ENCODE assay signal across 14 cellular contexts in genomic region chr4:78622253-78622979, GRCh38.
DNase-seq lines count a peak whose midpoint lies in the region; ATAC-seq, FAIRE-seq and TF ChIP-seq lines count a peak whose summit lies in the region.
"Had no signal": no experiment of that assay in that cellular context is flagged by ENCODE, and none has a peak within 500 bp of the region (broad histone marks: within the 10 kb centered on the region; RNA-seq: fewer than 3 reads in every experiment).

No MANE protein-coding gene starts in this region.

- H3K27me3 ChIP-seq in osteoblast (ENCODE audit: insufficient read depth, low read length) (no peaks in the 10 kb centered on the region), ascending aorta (no peaks in the 10 kb centered on the region), suprapubic skin (no peaks in the 10 kb centered on the region)
- H3K27me3 ChIP-seq: thyroid gland had no signal

- H3K4me3 ChIP-seq in epithelial cell of proximal tubule (ENCODE audit: low read depth, low read length) (no peak overlapping the region), osteoblast (ENCODE audit: insufficient read depth, low read length) (no peak overlapping the region), ascending aorta (no peak overlapping the region), suprapubic skin (no peak overlapping the region)
- H3K4me3 ChIP-seq: lower lobe of right lung, thyroid gland had no signal

- intact Hi-C loops in ascending aorta (cut with DNase I): no loop called here

- H3K4me2 ChIP-seq in osteoblast (ENCODE audit: insufficient read depth, low read length): peak overlapping the region; percentile 11

- no peaks in the 10 kb centered on the region for H3K9me3 ChIP-seq in osteoblast (ENCODE audit: low read depth, low read length)
- no peaks in the 10 kb centered on the region for H3K9me3 ChIP-seq in ascending aorta
- H3K9me3 ChIP-seq in suprapubic skin: no peaks in the 10 kb centered on the region
- H3K9me3 ChIP-seq: lower lobe of right lung, thyroid gland had no signal

- no peak for ATAC-seq in HG03175 (IDR thresholded peaks at IDR 0.05; ENCODE audit: unreplicated experiment)

- no peak for TF ChIP-seq EP300 in suprapubic skin (IDR thresholded peaks at IDR 0.05)

- H3K27ac ChIP-seq in osteoblast (ENCODE audit: low read depth, low read length) (peak overlapping the region; percentile 15), ascending aorta (no peak overlapping the region), suprapubic skin (no peak overlapping the region)
- H3K27ac ChIP-seq: lower lobe of right lung, thyroid gland had no signal

- 80% methylated on average over 6 of the region's 6 CpGs for WGBS in suprapubic skin

- no peaks in the 10 kb centered on the region for H4K20me1 ChIP-seq in osteoblast (ENCODE audit: insufficient read depth, low read length)

- peaks cover 10% of the 10 kb centered on the region for H3K4me1 ChIP-seq in osteoblast (ENCODE audit: insufficient read depth, low read length)
- no peaks in the 10 kb centered on the region for H3K4me1 ChIP-seq in ascending aorta
- peaks cover 5% of the 10 kb centered on the region for H3K4me1 ChIP-seq in suprapubic skin
- H3K4me1 ChIP-seq: lower lobe of right lung had no signal

- H2AFZ ChIP-seq in osteoblast (ENCODE audit: low read length): peak overlapping the region; percentile 50

- no peaks in the 10 kb centered on the region for H3K79me2 ChIP-seq in osteoblast (ENCODE audit: insufficient read depth, low read length)

- no peak for TF ChIP-seq POLR2A in suprapubic skin (IDR thresholded peaks at IDR 0.05)

- peak; percentile 89 for FAIRE-seq in RCC 7860 (lab: Jason Lieb, UNC)
- FAIRE-seq: frontal cortex, GM18507 had no signal

- TF ChIP-seq CTCF in epithelial cell of proximal tubule (conservative IDR thresholded peaks at IDR 0.05; ENCODE audit: low read depth, low read length) (no peak), osteoblast (IDR thresholded peaks at IDR 0.05; ENCODE audit: extremely low read depth, low read depth, low read length) (no peak), ascending aorta (IDR thresholded peaks at IDR 0.05) (no peak), suprapubic skin (IDR thresholded peaks at IDR 0.05) (no peak), GM20000 (IDR thresholded peaks at IDR 0.05; ENCODE audit: extremely low read depth, missing control alignments) (no peak)

- DNase-seq in GM03348 (ENCODE audit: low spot score): peak; percentile 44
- DNase-seq in RCC 7860 (ENCODE audit: low spot score): peak; percentile 84
- peak; percentile 87 for DNase-seq in epithelial cell of proximal tubule (ENCODE audit: low read depth)
- DNase-seq in osteoblast (ENCODE audit: insufficient read length, low spot score, missing footprints): peak; percentile 57
- no peak for DNase-seq in ascending aorta (ENCODE audit: low spot score in 2 of 2)
- DNase-seq in suprapubic skin (ENCODE audit: low spot score in 2 of 2): no peak
- no peak for DNase-seq in GM20000 (ENCODE audit: low spot score)
- DNase-seq: lower lobe of right lung, NCI-H2029 treated with DMSO at 0.1 percent for 48 hours, posterior cingulate gyrus, thyroid gland had no signal

- H3K36me3 ChIP-seq in osteoblast (ENCODE audit: insufficient read depth, low read length) (no peaks in the 10 kb centered on the region), ascending aorta (no peaks in the 10 kb centered on the region), suprapubic skin (no peaks in the 10 kb centered on the region)
- H3K36me3 ChIP-seq: lower lobe of right lung, thyroid gland had no signal

Comparison
In these comparisons a context has a peak if more than half of its experiments do, and no peak if none do; other contexts are left out.
1. DNase-seq: peak in GM03348 (single experiment), RCC 7860 (single experiment), epithelial cell of proximal tubule (single experiment) and osteoblast (single experiment); none in ascending aorta (0 of 2), suprapubic skin (0 of 2) and GM20000 (single experiment).